In the genomic region with DNA sequence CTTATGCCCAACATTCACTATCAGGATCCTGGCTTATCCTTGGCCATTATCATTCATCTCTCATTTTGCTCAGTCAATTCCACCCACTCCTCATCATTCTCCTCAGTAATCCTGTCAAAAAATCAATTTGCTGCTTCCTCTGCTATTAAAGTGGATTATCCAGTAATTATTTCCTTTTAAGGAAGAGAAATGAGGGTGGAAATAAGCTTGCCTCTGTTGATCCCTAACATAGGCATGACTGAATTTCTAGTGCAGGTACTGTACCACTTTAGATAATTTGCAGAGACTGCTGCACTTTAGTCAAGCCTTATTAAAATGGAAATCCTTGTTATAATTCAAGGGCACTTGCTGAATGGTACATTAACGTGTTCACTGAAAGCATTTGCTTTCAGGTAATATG, we compare ENCODE assay signal across 17 cellular contexts.
"Had no signal": no experiment of that assay in that cellular context is flagged by ENCODE, and none has a peak within 500 bp of the region (broad histone marks: within the 10 kb centered on the region; RNA-seq: fewer than 3 reads in every experiment).

No MANE protein-coding gene starts in this region.

- ATAC-seq: activated naive CD8-positive, alpha-beta T cell treated with anti-CD3 and anti-CD28 coated beads, Interleukin-2, amount 50 U/mL, for 24 hours; naive thymus-derived CD8-positive, alpha-beta T cell had no signal

- DNase-seq: activated CD4-positive, alpha-beta T cell treated with anti-CD3 and anti-CD28 coated beads, Interleukin-2, amount 10 ng/mL, durations not matched to agents 7 days and 5 days; activated CD8-positive, alpha-beta memory T cell treated with anti-CD3 and anti-CD28 coated beads, Interleukin-2, amount 50 U/mL, for 48 hours; activated naive CD4-positive, alpha-beta T cell treated with Interleukin-2 at 50 U/mL for 16 hours; activated naive CD8-positive, alpha-beta T cell treated with anti-CD3 and anti-CD28 coated beads, Interleukin-2, amount 50 U/mL, for 24 hours; aorta; cortex of kidney; effector CD4-positive, alpha-beta T cell; esophagus squamous epithelium; hippocampal formation; kidney; left ventricle myocardium inferior; naive thymus-derived CD8-positive, alpha-beta T cell; retina; stimulated activated CD4-positive, alpha-beta T cell treated with anti-CD3 and anti-CD28 coated beads, Interleukin-4, amount 100 ng/mL, for 24 hours; stimulated activated naive CD4-positive, alpha-beta T cell; substantia nigra; trophoblast cell had no signal

- H3K27me3 ChIP-seq: esophagus squamous epithelium had no signal

- H3K36me3 ChIP-seq: esophagus squamous epithelium, left ventricle myocardium inferior had no signal

- H3K4me3 ChIP-seq: esophagus squamous epithelium, left ventricle myocardium inferior had no signal

- H3K9me3 ChIP-seq: esophagus squamous epithelium, left ventricle myocardium inferior had no signal

- H3K27ac ChIP-seq: esophagus squamous epithelium, left ventricle myocardium inferior had no signal

- FAIRE-seq: kidney had no signal
